ENCODE assay signal across 18 cellular contexts in the genomic region with DNA sequence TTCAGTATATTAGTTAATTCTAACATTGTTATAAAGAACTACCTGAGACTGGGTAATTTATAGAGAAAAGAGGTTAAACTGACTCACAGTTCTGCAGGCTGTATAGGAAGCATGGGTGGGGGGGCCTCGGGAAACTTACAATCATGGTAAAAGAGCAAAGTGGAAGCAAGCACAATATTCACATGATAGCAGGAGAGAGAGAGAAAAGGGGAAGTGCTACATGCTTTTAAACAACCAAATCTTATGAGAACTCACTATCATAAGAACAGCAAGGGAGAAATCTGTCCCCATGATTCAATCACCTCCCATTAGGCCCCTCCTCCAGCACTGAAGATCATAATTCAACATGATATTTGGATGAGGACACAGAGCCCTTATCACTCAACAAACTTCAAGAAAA.
"Had no signal": no experiment of that assay in that cellular context is flagged by ENCODE, and none has a peak within 500 bp of the region (broad histone marks: within the 10 kb centered on the region; RNA-seq: fewer than 3 reads in every experiment).

No MANE protein-coding gene starts in this region.

- H3K27ac Mint-ChIP-seq: activated naive CD8-positive, alpha-beta T cell treated with anti-CD3 and anti-CD28 coated beads, Interleukin-2, amount 10 ng/mL, durations not matched to agents 7 days and 5 days; brain; mesothelial cell of epicardium had no signal

- H3K27me3 Mint-ChIP-seq: activated naive CD8-positive, alpha-beta T cell treated with anti-CD3 and anti-CD28 coated beads, Interleukin-2, amount 10 ng/mL, durations not matched to agents 7 days and 5 days had no signal

- H3K4me3 Mint-ChIP-seq: activated naive CD8-positive, alpha-beta T cell treated with anti-CD3 and anti-CD28 coated beads, Interleukin-2, amount 10 ng/mL, durations not matched to agents 7 days and 5 days; brain; mesothelial cell of epicardium had no signal

- H3K4me3 ChIP-seq: colonic mucosa, gastroesophageal sphincter, heart right ventricle, lower lobe of right lung, ovary, right lobe of liver, smooth muscle cell, stomach, testis, upper lobe of left lung had no signal

- H3K4me1 Mint-ChIP-seq: activated naive CD8-positive, alpha-beta T cell treated with anti-CD3 and anti-CD28 coated beads, Interleukin-2, amount 10 ng/mL, durations not matched to agents 7 days and 5 days; mesothelial cell of epicardium had no signal

- ATAC-seq: gastroesophageal sphincter, heart right ventricle, right lobe of liver had no signal

- H3K27me3 ChIP-seq: colonic mucosa, gastroesophageal sphincter, heart right ventricle, ovary, right lobe of liver, stomach, testis, upper lobe of left lung had no signal

- H3K36me3 ChIP-seq: colonic mucosa, gastroesophageal sphincter, heart right ventricle, lower lobe of right lung, ovary, right lobe of liver, stomach, upper lobe of left lung had no signal

- H3K36me3 Mint-ChIP-seq: activated naive CD8-positive, alpha-beta T cell treated with anti-CD3 and anti-CD28 coated beads, Interleukin-2, amount 10 ng/mL, durations not matched to agents 7 days and 5 days had no signal

- DNase-seq: activated CD4-positive, alpha-beta T cell treated with anti-CD3 and anti-CD28 coated beads, Interleukin-2, amount 50 U/mL, for 4 hours; activated CD4-positive, CD25-positive, alpha-beta regulatory T cell treated with anti-CD3 and anti-CD28 coated beads, Interleukin-2, amount 50 U/mL, for 72 hours; activated naive CD4-positive, alpha-beta T cell; activated naive CD8-positive, alpha-beta T cell treated with anti-CD3 and anti-CD28 coated beads, Interleukin-2, amount 10 ng/mL, durations not matched to agents 7 days and 5 days; activated T-cell treated with anti-CD3 and anti-CD28 coated beads for 4 hours; central memory CD4-positive, alpha-beta T cell; colonic mucosa; heart right ventricle; lower lobe of right lung; ovary; right lobe of liver; stomach; testis; upper lobe of left lung had no signal

- H3K27ac ChIP-seq: colonic mucosa, gastroesophageal sphincter, heart right ventricle, lower lobe of right lung, ovary, right lobe of liver, stomach, testis, upper lobe of left lung had no signal

- H3K4me2 ChIP-seq: smooth muscle cell had no signal

- H3K9me3 ChIP-seq: colonic mucosa, right lobe of liver, testis had no signal
